8 cellular contexts compared by ENCODE assay signal in genomic region chr11:95788921-95789505, GRCh38. TPM values are rescaled to one million over a fixed set of nuclear protein-coding genes. Genes with fewer than 3 reads are reported as not detected.
DNase-seq lines count a peak whose midpoint lies in the region; ATAC-seq and TF ChIP-seq lines count a peak whose summit lies in the region.

No MANE protein-coding gene starts in this region.

- H3K27me3 ChIP-seq in AG04450 (ENCODE audit: control insufficient read depth, insufficient read depth, low read length): no peaks in the 10 kb centered on the region
- H3K27me3 ChIP-seq in neuronal stem cell (ENCODE audit: control insufficient read depth in 3 of 3, insufficient read depth in 3 of 3, low read depth in 1 of 3, low read length in 3 of 3): no peaks in the 10 kb centered on the region

- DNase-seq in AG04450 (ENCODE audit: low read depth, low spot score) (no peak), GM12865 (ENCODE audit: low read depth) (peak; percentile 49), NAMALWA (ENCODE audit: low spot score) (peak; percentile 83), activated T-cell treated with anti-CD3 and anti-CD28 coated beads for 48 hours (ENCODE audit: low read depth) (peak; percentile 12), fibroblast of peridontal ligament (ENCODE audit: extremely low read depth) (peak; percentile 40), neuronal stem cell (ENCODE audit: low spot score) (peak; percentile 54)

- H3K23ac ChIP-seq in neuronal stem cell (ENCODE audit: low read depth, low read length, poor library complexity): peak overlapping the region; percentile 94

- peak overlapping the region; percentile 94 for H3K9ac ChIP-seq in neuronal stem cell (ENCODE audit: low read depth, low read length, poor library complexity)

- H2AK5ac ChIP-seq in neuronal stem cell (ENCODE audit: low read depth, low read length): peak overlapping the region; percentile 66

- ATAC-seq in GM19324 (IDR thresholded peaks at IDR 0.05; ENCODE audit: low FRiP score, unreplicated experiment) (no peak), HG02852 (IDR thresholded peaks at IDR 0.05; ENCODE audit: unreplicated experiment) (no peak)

- WGBS in neuronal stem cell (ENCODE audit: extremely low coverage in 2 of 2, insufficient read length in 2 of 2, insufficient replicate concordance in 1 of 2), 2 donors: no CpG with 5 or more reads among the region's 34 CpGs

- peaks cover 4 to 60% of the 10 kb centered on the region in 2 donors for H3K36me3 ChIP-seq in neuronal stem cell (replicated peaks in 1 of 2; ENCODE audit: control insufficient read depth in 2 of 2, insufficient read depth in 2 of 2, low read length in 2 of 2)

- peak overlapping the region; percentile 97 for H3K14ac ChIP-seq in neuronal stem cell (ENCODE audit: low read length)

- peak overlapping the region; percentile 89 for H2AFZ ChIP-seq in neuronal stem cell (ENCODE audit: low read length)

- H3K4me3 ChIP-seq in AG04450 (ENCODE audit: low read depth, low read length) (peak overlapping the region; percentile 86), GM12865 (ENCODE audit: low read depth, low read length) (peak overlapping the region; percentile 88), neuronal stem cell (ENCODE audit: low read length in 2 of 2) (peak overlapping the region; percentile 73 to 89)

- H3K4me2 ChIP-seq in neuronal stem cell (ENCODE audit: insufficient read depth, low read length, poor library complexity, severe bottlenecking): peak overlapping the region; percentile 61

- POLR2A ChIA-PET in AG04450 (lab: Yijun Ruan, JAX): interaction anchor here (0.9 to 1.6 kb wide), 6 partner anchors 39 to 636 kb away, joined by 3 to 12 read pairs (median 4); partner anchors contain the start of genes CCDC82 and JRKL

- peak overlapping the region; percentile 61 for H2BK120ac ChIP-seq in neuronal stem cell (ENCODE audit: low read depth, low read length)

- H3K4ac ChIP-seq in neuronal stem cell (ENCODE audit: low read length): no peak overlapping the region

- peak overlapping the region; percentile 98 for H3K27ac ChIP-seq in AG04450 (ENCODE audit: low read depth, low read length)
- peak overlapping the region; percentile 97 for H3K27ac ChIP-seq in neuronal stem cell (replicated peaks; ENCODE audit: low read length)

- peaks cover 5% of the 10 kb centered on the region for H3K79me1 ChIP-seq in neuronal stem cell (ENCODE audit: low read depth, low read length)

- TF ChIP-seq CTCF in AG04450 (IDR thresholded peaks at IDR 0.05; ENCODE audit: low read depth, low read length): peak; percentile 47
- TF ChIP-seq CTCF in GM12865 (IDR thresholded peaks at IDR 0.05; ENCODE audit: insufficient read depth, low read depth, low read length, missing control alignments): no peak

- H3K18ac ChIP-seq in neuronal stem cell (ENCODE audit: low read length): peak overlapping the region; percentile 86

- CTCF ChIA-PET in AG04450 (lab: Charles Lee): interaction anchor here (0.6 to 1.5 kb wide), 6 partner anchors 24 to 840 kb away, joined by 3 to 6 read pairs (median 4); partner anchors contain the start of gene MAML2

- peak overlapping the region; percentile 96 for H2BK5ac ChIP-seq in neuronal stem cell (ENCODE audit: low read length)

- peaks cover 3% of the 10 kb centered on the region; the same call in 1 of the 2 replicates for H3K9me3 ChIP-seq in AG04450 (ENCODE audit: control insufficient read depth, insufficient read depth, low read length)
- H3K9me3 ChIP-seq in neuronal stem cell (replicated peaks in 1 of 2; ENCODE audit: control insufficient read depth in 2 of 2, insufficient read depth in 1 of 2, low read depth in 1 of 2, low read length in 2 of 2): no peaks in the 10 kb centered on the region

- no peak overlapping the region for H2BK12ac ChIP-seq in neuronal stem cell (ENCODE audit: low read length)

- no peak overlapping the region for H2BK15ac ChIP-seq in neuronal stem cell (ENCODE audit: low read length)

- peak overlapping the region; percentile 29 for H4K8ac ChIP-seq in neuronal stem cell (ENCODE audit: low read depth, low read length)

- H4K91ac ChIP-seq in neuronal stem cell (ENCODE audit: low read depth, low read length, poor library complexity): no peak overlapping the region

- peaks cover 0 to 7% of the 10 kb centered on the region in 2 donors for H3K4me1 ChIP-seq in neuronal stem cell (ENCODE audit: control insufficient read depth in 2 of 2, insufficient read depth in 1 of 2, low read depth in 1 of 2, low read length in 2 of 2)

RNA-seq across cellular contexts. Expression of gene FAM76B, which starts 0.6 kb away (rescaled TPM):
- polyA plus RNA-seq in AG04450 (2011; rRNA removed): 14.9 and 21.2 TPM in 2 replicates
- 9.8 and 23.3 TPM in 2 replicates for polyA minus RNA-seq in AG04450 (2011; rRNA and poly(A)+ RNA removed)
- polyA plus RNA-seq in neuronal stem cell (2013, experiment 1 of 2): 39.2 TPM
- polyA plus RNA-seq in neuronal stem cell (2013, experiment 2 of 2): 40.7 TPM

RNA-seq across cellular contexts. Expression of gene CEP57, which starts 1.3 kb away (rescaled TPM):
- polyA plus RNA-seq in AG04450 (2011; rRNA removed): 27.6 and 49.2 TPM in 2 replicates
- 14.9 and 25.3 TPM in 2 replicates for polyA minus RNA-seq in AG04450 (2011; rRNA and poly(A)+ RNA removed)
- 72.7 TPM for polyA plus RNA-seq in neuronal stem cell (2013, experiment 1 of 2)
- polyA plus RNA-seq in neuronal stem cell (2013, experiment 2 of 2): 73.7 TPM
